Comparison of ENCODE assay signal across 27 cellular contexts in genomic region chr7:112121290-112121689, GRCh38.
"Had no signal": no experiment of that assay in that cellular context is flagged by ENCODE, and none has a peak within 500 bp of the region (broad histone marks: within the 10 kb centered on the region; RNA-seq: fewer than 3 reads in every experiment).

No MANE protein-coding gene starts in this region.

- DNase-seq: activated CD4-positive, alpha-beta memory T cell treated with anti-CD3 and anti-CD28 coated beads for 36 hours; activated CD4-positive, alpha-beta T cell treated with anti-CD3 and anti-CD28 coated beads for 36 hours; activated CD4-positive, alpha-beta T cell treated with anti-CD3 and anti-CD28 coated beads, Interleukin-2, amount 10 ng/mL, durations not matched to agents 24 days and 14 days; activated CD4-positive, CD25-positive, alpha-beta regulatory T cell; activated CD4-positive, CD25-positive, alpha-beta regulatory T cell treated with anti-CD3 and anti-CD28 coated beads, Interleukin-2, amount 50 U/mL, for 72 hours; activated CD8-positive, alpha-beta memory T cell treated with anti-CD3 and anti-CD28 coated beads, Interleukin-2, amount 10 ng/mL, durations not matched to agents 7 days and 5 days; activated CD8-positive, alpha-beta memory T cell treated with anti-CD3 and anti-CD28 coated beads, Interleukin-2, amount 50 U/mL, for 4 hours; activated CD8-positive, alpha-beta T cell treated with anti-CD3 and anti-CD28 coated beads, Interleukin-2, amount 10 ng/mL, durations not matched to agents 7 days and 5 days; activated effector memory CD4-positive, alpha-beta T cell treated with anti-CD3 and anti-CD28 coated beads, Interleukin-2, amount 50 U/mL, for 16 hours; activated naive CD4-positive, alpha-beta T cell; activated naive CD4-positive, alpha-beta T cell treated with anti-CD3 and anti-CD28 coated beads, Interleukin-2, amount 10 ng/mL, durations not matched to agents 7 days and 5 days; activated naive CD8-positive, alpha-beta T cell treated with anti-CD3 and anti-CD28 coated beads, Interleukin-2, amount 10 ng/mL, durations not matched to agents 7 days and 5 days; activated T-cell treated with anti-CD3 and anti-CD28 coated beads, Interleukin-2, amount 50 U/mL, for 1 hour; activated T-cell treated with anti-CD3 and anti-CD28 coated beads, Interleukin-2, amount 50 U/mL, for 48 hours; effector CD4-positive, alpha-beta T cell; effector memory CD8-positive, alpha-beta T cell; esophagus squamous epithelium; foreskin melanocyte; heart right ventricle; T-helper 2 cell had no signal

- H3K27ac ChIP-seq: ascending aorta, breast epithelium, cardiac muscle cell, coronary artery, epithelial cell of prostate, esophagus squamous epithelium, gastroesophageal sphincter, heart right ventricle had no signal

- H3K4me3 ChIP-seq: ascending aorta, breast epithelium, cardiac muscle cell, coronary artery, esophagus squamous epithelium, gastroesophageal sphincter, heart right ventricle had no signal

- H3K27me3 ChIP-seq: ascending aorta, breast epithelium, cardiac muscle cell, esophagus squamous epithelium, gastroesophageal sphincter, heart right ventricle had no signal

- ATAC-seq: activated CD4-positive, alpha-beta T cell treated with anti-CD3 and anti-CD28 coated beads for 36 hours; activated CD8-positive, alpha-beta memory T cell treated with anti-CD3 and anti-CD28 coated beads, Interleukin-2, amount 10 ng/mL, durations not matched to agents 7 days and 5 days; activated CD8-positive, alpha-beta T cell treated with anti-CD3 and anti-CD28 coated beads, Interleukin-2, amount 10 ng/mL, durations not matched to agents 7 days and 5 days; activated naive CD4-positive, alpha-beta T cell treated with anti-CD3 and anti-CD28 coated beads, Interleukin-2, amount 50 U/mL, for 72 hours; effector memory CD8-positive, alpha-beta T cell; gastroesophageal sphincter; heart right ventricle had no signal
